Comparison of ENCODE assay signal across 16 cellular contexts in genomic region chrX:53456254-53456653, GRCh38. TPM values are rescaled to one million over a fixed set of nuclear protein-coding genes. Genes with fewer than 3 reads are reported as not detected.
DNase-seq lines count a peak whose midpoint lies in the region; ATAC-seq and TF ChIP-seq lines count a peak whose summit lies in the region.
"Had no signal": no experiment of that assay in that cellular context is flagged by ENCODE, and none has a peak within 500 bp of the region (broad histone marks: within the 10 kb centered on the region; RNA-seq: fewer than 3 reads in every experiment).

No MANE protein-coding gene starts in this region.

- no peak overlapping the region for H3K4me3 ChIP-seq in RWPE2 (ENCODE audit: severe bottlenecking)
- no peak overlapping the region for H3K4me3 ChIP-seq in fibroblast of lung (replicated peaks in 1 of 4; ENCODE audit: control extremely low read depth in 1 of 4, insufficient read depth in 1 of 4, low read depth in 3 of 4, low read length in 4 of 4)
- H3K4me3 ChIP-seq: ovary had no signal

- H3K4me2 ChIP-seq in fibroblast of lung (ENCODE audit: extremely low read depth, insufficient read depth, low read length): no peak overlapping the region

- H3K27ac Mint-ChIP-seq in activated T-cell treated with anti-CD3 and anti-CD28 coated beads, Interleukin-2, amount 50 U/mL, for 72 hours: no peak overlapping the region
- H3K27ac Mint-ChIP-seq: activated B cell treated with CpG ODN at 0.5 μM for 24 hours; T-helper 1 cell treated with Interleukin-12 subunit alpha and Interleukin-12 subunit beta and Interleukin-4 antibody, amounts not matched to agents 30 μg/mL and 1 μg/mL, for 36 hours had no signal

- no peaks in the 10 kb centered on the region for H3K9me3 ChIP-seq in RWPE2 (ENCODE audit: severe bottlenecking)
- H3K9me3 ChIP-seq in fibroblast of lung (ENCODE audit: control insufficient read depth, insufficient read depth, low read depth, low read length): no peaks in the 10 kb centered on the region
- H3K9me3 ChIP-seq: ovary had no signal

- H3K27ac ChIP-seq in RWPE2 (ENCODE audit: poor library complexity, severe bottlenecking) (no peak overlapping the region), fibroblast of lung (ENCODE audit: insufficient read depth, low read length) (peak overlapping the region; percentile 14)
- H3K27ac ChIP-seq: ovary had no signal

- no peaks in the 10 kb centered on the region for H3K36me3 Mint-ChIP-seq in activated T-cell treated with anti-CD3 and anti-CD28 coated beads, Interleukin-2, amount 50 U/mL, for 72 hours (ENCODE audit: insufficient read depth in 2 of 2)

- H3K9me3 Mint-ChIP-seq in activated T-cell treated with anti-CD3 and anti-CD28 coated beads, Interleukin-2, amount 50 U/mL, for 72 hours: no peaks in the 10 kb centered on the region
- H3K9me3 Mint-ChIP-seq: activated B cell treated with CpG ODN at 0.5 μM for 24 hours; central memory CD8-positive, alpha-beta T cell; T-helper 1 cell treated with Interleukin-12 subunit alpha and Interleukin-12 subunit beta and Interleukin-4 antibody, amounts not matched to agents 30 μg/mL and 1 μg/mL, for 36 hours had no signal

- no peaks in the 10 kb centered on the region for H3K4me1 Mint-ChIP-seq in activated T-cell treated with anti-CD3 and anti-CD28 coated beads, Interleukin-2, amount 50 U/mL, for 72 hours (ENCODE audit: low read depth)
- H3K4me1 Mint-ChIP-seq: activated B cell treated with CpG ODN at 0.5 μM for 24 hours; central memory CD8-positive, alpha-beta T cell had no signal

- H3K27me3 ChIP-seq in RWPE2 (ENCODE audit: insufficient read depth, poor library complexity, severe bottlenecking) (no peaks in the 10 kb centered on the region), fibroblast of lung (ENCODE audit: control insufficient read depth, insufficient read depth, low read length) (no peaks in the 10 kb centered on the region)
- H3K27me3 ChIP-seq: ovary had no signal

- H3K36me3 ChIP-seq in RWPE2 (ENCODE audit: low read depth) (no peaks in the 10 kb centered on the region), fibroblast of lung (ENCODE audit: control insufficient read depth, insufficient read depth, low read length) (no peaks in the 10 kb centered on the region)
- H3K36me3 ChIP-seq: ovary had no signal

- peak; percentile 61 for ATAC-seq in RWPE2 (ENCODE audit: low read depth)
- ATAC-seq in GM19351 (IDR thresholded peaks at IDR 0.05; ENCODE audit: unreplicated experiment): no peak
- ATAC-seq in HG02852 (IDR thresholded peaks at IDR 0.05; ENCODE audit: unreplicated experiment): no peak
- ATAC-seq in activated T-cell treated with anti-CD3 and anti-CD28 coated beads, Interleukin-2, amount 50 U/mL, for 72 hours (replicated peaks in 1 of 2): no peak

- no peak overlapping the region for H2AFZ ChIP-seq in fibroblast of lung (ENCODE audit: low read length)

- H3K27me3 Mint-ChIP-seq in activated T-cell treated with anti-CD3 and anti-CD28 coated beads, Interleukin-2, amount 50 U/mL, for 72 hours (ENCODE audit: low read depth): peaks cover 30% of the 10 kb centered on the region

- no peak overlapping the region for H3K4me3 Mint-ChIP-seq in activated T-cell treated with anti-CD3 and anti-CD28 coated beads, Interleukin-2, amount 50 U/mL, for 72 hours
- H3K4me3 Mint-ChIP-seq: activated B cell treated with CpG ODN at 0.5 μM for 24 hours; central memory CD8-positive, alpha-beta T cell; T-helper 1 cell treated with Interleukin-12 subunit alpha and Interleukin-12 subunit beta and Interleukin-4 antibody, amounts not matched to agents 30 μg/mL and 1 μg/mL, for 36 hours had no signal

- no peaks in the 10 kb centered on the region for H3K4me1 ChIP-seq in RWPE2 (ENCODE audit: insufficient read depth, poor library complexity, severe bottlenecking)
- H3K4me1 ChIP-seq in fibroblast of lung (ENCODE audit: control insufficient read depth, extremely low read depth, insufficient read depth, low read length): peaks cover 2% of the 10 kb centered on the region

- H3K9ac ChIP-seq in fibroblast of lung (ENCODE audit: insufficient read depth, low read length): no peak overlapping the region

- peak; percentile 33 for DNase-seq in AG08395 (ENCODE audit: low spot score)
- DNase-seq in HCEC 1CT: peak; percentile 75
- no peak for DNase-seq in RWPE2 (ENCODE audit: low spot score)
- DNase-seq in fibroblast of lung (ENCODE audit: low read depth in 2 of 2): peak; percentile 47 to 48
- no peak for DNase-seq in NCI-H187 (lab: John Stamatoyannopoulos, UW)
- DNase-seq in activated T-cell treated with anti-CD3 and anti-CD28 coated beads, Interleukin-2, amount 50 U/mL, for 72 hours: no peak
- DNase-seq: activated B cell treated with CpG ODN at 0.5 μM for 24 hours; NCI-H1092 treated with DMSO at 0.1 percent for 48 hours; NCI-H2171; NCI-H748 treated with DMSO at 0.1 percent for 48 hours; ovary; stimulated activated CD4-positive, alpha-beta T cell treated with anti-CD3 and anti-CD28 coated beads, Interleukin-4, amount 100 ng/mL, for 24 hours had no signal

- no peak for TF ChIP-seq CTCF in RWPE2 (IDR thresholded peaks at IDR 0.05; ENCODE audit: poor library complexity, severe bottlenecking)
- no peak for TF ChIP-seq CTCF in fibroblast of lung (conservative IDR thresholded peaks at IDR 0.05 in 1 of 2, IDR thresholded peaks at IDR 0.05 in 1 of 2; ENCODE audit: low read depth in 1 of 2, low read length in 2 of 2)

- no peaks in the 10 kb centered on the region for H3K79me2 ChIP-seq in fibroblast of lung (ENCODE audit: control insufficient read depth, insufficient read depth, low read length)

- no peaks in the 10 kb centered on the region for H4K20me1 ChIP-seq in fibroblast of lung (ENCODE audit: control insufficient read depth, extremely low read depth, insufficient read depth, low read length)

RNA-seq across cellular contexts. Expression of gene HSD17B10, which starts 22.1 kb away (rescaled TPM):
- 41.6 and 46.0 TPM in 2 replicates for total RNA-seq in fibroblast of lung
- 62.3 and 103 TPM in 2 replicates for polyA plus RNA-seq in fibroblast of lung
- 76.2 and 134 TPM in 2 replicates for polyA plus RNA-seq in fibroblast of lung (2012)
- 113 and 158 TPM in 2 replicates for polyA minus RNA-seq in fibroblast of lung (ENCODE audit: low replicate concordance)
- 10 to 100 TPM; 68.1 to 90.3 TPM for total RNA-seq in activated T-cell treated with anti-CD3 and anti-CD28 coated beads, Interleukin-2, amount 50 U/mL, for 72 hours

RNA-seq across cellular contexts. Expression of gene RIBC1, which starts 33.6 kb away (rescaled TPM):
- 0.77 and 1.3 TPM in 2 replicates for total RNA-seq in fibroblast of lung
- 0.15 TPM in 2 replicates for polyA plus RNA-seq in fibroblast of lung
- polyA plus RNA-seq in fibroblast of lung (2012): 0.34 and 0.47 TPM in 2 replicates
- polyA minus RNA-seq in fibroblast of lung (ENCODE audit: low replicate concordance): not detected in 2 replicates
- 1 to 10 TPM in 1 of 2 donors, under 1 TPM in 1; 0.46 to 1.8 TPM for total RNA-seq in activated T-cell treated with anti-CD3 and anti-CD28 coated beads, Interleukin-2, amount 50 U/mL, for 72 hours

RNA-seq across cellular contexts. Expression of gene SMC1A, which starts 33.8 kb away (rescaled TPM):
- 7.7 and 9.6 TPM in 2 replicates for total RNA-seq in fibroblast of lung
- 23.5 and 53.3 TPM in 2 replicates for polyA plus RNA-seq in fibroblast of lung
- 20.4 and 45.4 TPM in 2 replicates for polyA plus RNA-seq in fibroblast of lung (2012)
- polyA minus RNA-seq in fibroblast of lung (ENCODE audit: low replicate concordance): 11.2 and 22.9 TPM in 2 replicates
- 100 to 1,000 TPM; 104 to 188 TPM for total RNA-seq in activated T-cell treated with anti-CD3 and anti-CD28 coated beads, Interleukin-2, amount 50 U/mL, for 72 hours

Comparison
In these comparisons a context has a peak if more than half of its experiments do, and no peak if none do; other contexts are left out.
1. DNase-seq: peak in AG08395 (single experiment), HCEC 1CT (single experiment) and fibroblast of lung (2 of 2); none in RWPE2 (single experiment), NCI-H187 (0 of 2) and activated T-cell treated with anti-CD3 and anti-CD28 coated beads, Interleukin-2, amount 50 U/mL, for 72 hours (0 of 2).